7 cellular contexts compared by ENCODE assay signal in the genomic region with DNA sequence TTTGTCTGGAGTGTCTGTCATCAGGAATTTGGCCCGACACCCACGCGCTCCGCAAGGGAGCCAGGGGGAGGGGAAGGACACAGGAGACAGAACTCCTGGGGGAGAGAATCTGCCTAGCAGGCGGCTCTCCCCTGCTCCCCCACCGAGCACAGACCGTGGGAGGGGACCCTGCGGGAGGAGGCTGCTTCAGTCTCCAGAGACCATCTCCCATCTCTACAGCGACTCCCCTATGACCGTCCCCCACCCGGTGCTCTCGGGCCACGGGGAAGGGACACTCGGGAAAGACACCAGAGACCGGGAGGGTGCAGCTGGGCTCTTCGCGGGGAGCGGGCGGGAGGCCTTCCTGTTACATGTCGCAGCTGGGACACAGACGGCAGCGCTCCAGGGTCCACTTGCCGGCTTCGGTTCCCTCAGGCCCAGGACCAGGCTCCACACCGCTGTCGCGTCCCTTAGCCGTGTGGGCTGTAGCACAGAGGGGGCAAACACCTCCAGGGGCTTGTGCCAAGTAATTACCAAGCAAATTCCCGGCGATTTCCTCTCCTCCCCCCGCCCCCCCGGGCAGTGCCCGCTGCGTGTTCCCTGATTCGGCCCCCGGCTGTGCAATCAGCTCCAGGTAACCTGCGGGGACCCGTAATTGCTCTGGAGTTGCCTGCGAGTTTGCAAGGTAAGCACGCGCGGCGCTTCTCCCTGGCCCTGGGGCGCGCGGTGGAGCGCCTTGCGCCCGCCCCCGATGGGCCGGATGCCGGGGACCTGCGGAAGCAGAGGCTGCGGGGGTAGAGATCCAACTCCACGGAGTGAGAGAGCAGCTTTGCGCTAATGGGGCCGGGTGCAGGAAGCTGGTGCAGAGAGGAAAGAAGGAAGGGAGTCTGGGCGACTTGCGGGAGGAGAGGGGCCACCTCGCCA.
A peak's percentile ranks its signal among the peaks of the same experiment; 100 is the strongest.
DNase-seq lines count a peak whose midpoint lies in the region; ATAC-seq, FAIRE-seq and TF ChIP-seq lines count a peak whose summit lies in the region.

No MANE protein-coding gene starts in this region.

- intact Hi-C loops in GM12878 (cut with micrococcal nuclease; ENCODE audit: unreplicated experiment), result no loop called here
- intact Hi-C loops in testis (cut with DNase I; ENCODE audit: low total_unique reads), result no loop called here

- TF ChIP-seq RAD21 in GM12878 (IDR thresholded peaks at IDR 0.05; ENCODE audit: insufficient read depth, low read depth, low read length), result no peak

- dilution Hi-C loops in keratinocyte (cut with MboI; ENCODE audit: extremely low pct_ligation_motif_present, low sequenced_read_pairs), result no loop called here

- H3K27me3 ChIP-seq in MG63 (no peaks in the 10 kb centered on the region), GM12878 (replicated peaks in 1 of 2; ENCODE audit: control insufficient read depth in 2 of 2, insufficient read depth in 2 of 2, low read length in 1 of 2) (peaks cover 0 to 8% of the 10 kb centered on the region in 2 experiments), keratinocyte (ENCODE audit: control insufficient read depth, extremely low read depth, insufficient read depth, low read length) (no peaks in the 10 kb centered on the region), testis (no peaks in the 10 kb centered on the region)

- no TSS peak for BruUV-seq in GM12878 (replicated peaks; lab: Mats Ljungman, UMichigan)

- H3K4me3 ChIP-seq in MG63, result no peak overlapping the region
- H3K4me3 ChIP-seq in GM12878, result no peak overlapping the region
- H3K4me3 ChIP-seq in keratinocyte (ENCODE audit: control insufficient read depth in 2 of 3, extremely low read depth in 1 of 3, insufficient read depth in 2 of 3, low read depth in 1 of 3, low read length in 3 of 3), result peak overlapping the region in 2 of 3 experiments; percentile 35 to 54
- H3K4me3 ChIP-seq in testis, result peak overlapping the region; percentile 43

- H3K4me1 ChIP-seq in GM12878 (ENCODE audit: control insufficient read depth, insufficient read depth, low read length) (no peaks in the 10 kb centered on the region), keratinocyte (ENCODE audit: control insufficient read depth, extremely low read depth, insufficient read depth, low read length) (peaks cover 7% of the 10 kb centered on the region), testis (no peaks in the 10 kb centered on the region)

- no peak for ATAC-seq in GM12878

- H4K20me1 ChIP-seq in GM12878 (ENCODE audit: control insufficient read depth, insufficient read depth) (no peaks in the 10 kb centered on the region), keratinocyte (ENCODE audit: control insufficient read depth, extremely low read depth, insufficient read depth, low read length) (no peaks in the 10 kb centered on the region)

- SMC1A ChIA-PET in GM12878 (lab: Charles Lee; ENCODE audit: uncharacterized antibody, unreplicated experiment), result no interaction called here

- 29% methylated on average over 56 of the region's 60 CpGs for WGBS in GM12878 (ENCODE audit: insufficient coverage, insufficient replicate concordance, low lambda C conversion rate, missing lambda C conversion rate)
- WGBS in testis, 2 donors, result 2 to 6% methylated on average over 15 to 60 of the region's 60 CpGs

- no peaks in the 10 kb centered on the region for H3K36me3 ChIP-seq in MG63
- no peaks in the 10 kb centered on the region for H3K36me3 ChIP-seq in GM12878 (ENCODE audit: control insufficient read depth in 2 of 2, insufficient read depth in 2 of 2, low read length in 1 of 2)
- no peaks in the 10 kb centered on the region for H3K36me3 ChIP-seq in keratinocyte (ENCODE audit: control insufficient read depth in 2 of 2, extremely low read depth in 1 of 2, insufficient read depth in 2 of 2, low read length in 2 of 2)
- no peaks in the 10 kb centered on the region for H3K36me3 ChIP-seq in testis (ENCODE audit: low read depth, missing control alignments)

- H3K9me1 ChIP-seq in keratinocyte (ENCODE audit: control insufficient read depth, extremely low read depth, insufficient read depth, low read length), result no peaks in the 10 kb centered on the region

- in situ Hi-C loops in GM12878 (cut with MboI), result no loop called here

- DNase-seq in MG63 (peak; percentile 22), GM12878 (ENCODE audit: low read depth, low spot score) (no peak), keratinocyte (ENCODE audit: low read depth, low spot score) (no peak), testis (peak; percentile 31), OCI-M2 (lab: John Stamatoyannopoulos, UW; ENCODE audit: unreplicated experiment) (no peak)
- no peak for DNase-seq in activated naive CD4-positive, alpha-beta T cell treated with anti-CD3 and anti-CD28 coated beads, Interleukin-2, amount 50 U/mL, for 16 hours
- DNase-seq in activated CD4-positive, alpha-beta T cell treated with anti-CD3 and anti-CD28 coated beads, Interleukin-2, amount 50 U/mL, for 48 hours, result no peak

- H3K79me2 ChIP-seq in GM12878 (ENCODE audit: control insufficient read depth, insufficient read depth, low read length), result no peaks in the 10 kb centered on the region
- H3K79me2 ChIP-seq in keratinocyte (ENCODE audit: control insufficient read depth, insufficient read depth, low read length), result no peaks in the 10 kb centered on the region

- POLR2A ChIA-PET in GM12878 (lab: Charles Lee), result no interaction called here

- no peak for FAIRE-seq in GM12878 (lab: Jason Lieb, UNC)
- FAIRE-seq in keratinocyte (lab: Jason Lieb, UNC), result no peak

- TF ChIP-seq CTCF in GM12878 (IDR thresholded peaks at IDR 0.05 in 2 of 3, conservative IDR thresholded peaks at IDR 0.05 in 1 of 3; ENCODE audit: control insufficient read depth in 2 of 3, extremely low read depth in 1 of 3, insufficient read depth in 1 of 3, low read depth in 3 of 3, low read length in 3 of 3) (no peak), keratinocyte (optimal IDR thresholded peaks at IDR 0.05 in 1 of 3, IDR thresholded peaks at IDR 0.05 in 1 of 3, conservative IDR thresholded peaks at IDR 0.05 in 1 of 3; ENCODE audit: extremely low read depth in 1 of 3, insufficient read depth in 2 of 3, low read length in 3 of 3) (no peak), testis (IDR thresholded peaks at IDR 0.05) (no peak)

- RAD21 ChIA-PET in GM12878 (lab: Charles Lee; ENCODE audit: unreplicated experiment), result no interaction called here

- CTCF ChIA-PET in GM12878 (lab: Yijun Ruan, JAX), result interaction anchor here (0.6 kb wide), 1 partner anchor 511 kb away, joined by 3 read pairs; no protein-coding TSS in a partner anchor

- no peak for TF ChIP-seq EP300 in GM12878 (IDR thresholded peaks at IDR 0.05; ENCODE audit: borderline replicate concordance in 1 of 2, control insufficient read depth in 1 of 2, low read depth in 2 of 2, low read length in 2 of 2)

- H3K27ac ChIP-seq in GM12878 (ENCODE audit: control insufficient read depth, insufficient read depth) (no peak overlapping the region), keratinocyte (ENCODE audit: control insufficient read depth, insufficient read depth, low read length) (no peak overlapping the region), testis (no peak overlapping the region)

- H3K9me3 ChIP-seq in MG63 (no peaks in the 10 kb centered on the region), GM12878 (replicated peaks; ENCODE audit: control insufficient read depth, insufficient read depth, low read length) (no peaks in the 10 kb centered on the region), keratinocyte (ENCODE audit: control insufficient read depth, low read depth, low read length) (no peaks in the 10 kb centered on the region), testis (no peaks in the 10 kb centered on the region)

- H2AFZ ChIP-seq in GM12878 (ENCODE audit: control insufficient read depth, low read depth, low read length) (no peak overlapping the region), keratinocyte (ENCODE audit: control insufficient read depth, low read length) (peak overlapping the region; percentile 76)

- H3K9ac ChIP-seq in GM12878 (ENCODE audit: control insufficient read depth, insufficient read depth, low read length), result no peak overlapping the region
- H3K9ac ChIP-seq in keratinocyte (ENCODE audit: control insufficient read depth, extremely low read depth, insufficient read depth, low read length), result peak overlapping the region; percentile 28

- H3K4me2 ChIP-seq in GM12878 (ENCODE audit: control insufficient read depth, insufficient read depth) (no peak overlapping the region), keratinocyte (ENCODE audit: control insufficient read depth, extremely low read depth, insufficient read depth, low read depth, low read length) (peak overlapping the region; percentile 82)

- TF ChIP-seq POLR2A in GM12878 (IDR thresholded peaks at IDR 0.05; ENCODE audit: low read depth, low read length) (no peak), testis (IDR thresholded peaks at IDR 0.05) (no peak)

TF ChIP-seq in GM12878, 131 proteins besides CTCF, POLR2A, EP300 and RAD21:
- TF ChIP-seq CREM (IDR thresholded peaks at IDR 0.05; ENCODE audit: low read depth) (no peak), SUZ12 (IDR thresholded peaks at IDR 0.05; ENCODE audit: unreplicated experiment) (peak; percentile 62), TARDBP (IDR thresholded peaks at IDR 0.05; ENCODE audit: borderline replicate concordance) (no peak), STAT3 (IDR thresholded peaks at IDR 0.05; ENCODE audit: low read depth, low read length) (no peak)
TF ChIP-seq in GM12878: peak in this region for 1.

Comparison
In these comparisons a context has a peak if more than half of its experiments do, and no peak if none do; other contexts are left out.
1. DNase-seq: peak in MG63 (single experiment) and testis (single experiment); none in GM12878 (single experiment), keratinocyte (single experiment), OCI-M2 (single experiment), activated naive CD4-positive, alpha-beta T cell treated with anti-CD3 and anti-CD28 coated beads, Interleukin-2, amount 50 U/mL, for 16 hours (single experiment) and activated CD4-positive, alpha-beta T cell treated with anti-CD3 and anti-CD28 coated beads, Interleukin-2, amount 50 U/mL, for 48 hours (0 of 2).
2. H3K4me3 ChIP-seq: peak in keratinocyte (2 of 3) and testis (2 of 2); none in MG63 (single experiment) and GM12878 (single experiment).